In the genomic region with DNA sequence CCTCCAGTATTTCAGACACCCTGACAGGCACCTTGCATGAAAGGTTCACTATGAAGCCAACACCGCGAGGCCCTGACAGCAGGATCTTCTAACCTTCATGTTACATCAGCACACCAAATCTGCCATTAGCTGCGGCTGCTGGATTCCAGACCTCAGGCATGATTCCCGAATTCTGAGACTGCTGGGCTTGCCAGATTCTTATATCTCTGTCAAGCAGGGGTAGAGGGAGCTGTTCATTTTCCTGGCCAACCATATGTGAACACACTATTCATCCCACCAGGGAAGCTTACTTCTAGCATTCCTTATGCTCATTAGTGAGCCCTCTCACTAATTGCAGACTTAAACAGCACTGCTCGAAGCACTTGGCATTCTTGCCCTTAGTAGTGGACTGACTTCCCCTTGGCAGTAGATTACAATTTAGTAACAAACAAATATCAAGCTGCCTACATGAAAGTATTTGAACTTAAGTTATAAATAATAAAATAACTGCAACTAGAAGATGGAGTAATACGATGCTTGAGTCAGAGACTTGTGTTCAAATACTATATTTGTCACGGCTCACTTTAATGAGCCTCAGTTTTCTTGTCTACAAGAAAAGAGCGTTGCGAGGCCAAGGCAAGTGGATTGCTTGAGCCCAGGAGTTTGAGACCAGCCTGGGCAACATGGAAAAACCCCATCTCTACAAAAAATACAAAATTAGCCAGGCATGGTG, we compare ENCODE assay signal across 15 cellular contexts. TPM values are rescaled to one million over a fixed set of nuclear protein-coding genes. Genes with fewer than 3 reads are reported as not detected.
DNase-seq lines count a peak whose midpoint lies in the region; ATAC-seq and TF ChIP-seq lines count a peak whose summit lies in the region.
"Had no signal": no experiment of that assay in that cellular context is flagged by ENCODE, and none has a peak within 500 bp of the region (broad histone marks: within the 10 kb centered on the region; RNA-seq: fewer than 3 reads in every experiment).

No MANE protein-coding gene starts in this region.

- 57% methylated on average over 9 of the region's 9 CpGs for WGBS in suprapubic skin

- H3K36me3 ChIP-seq in GM23338 (ENCODE audit: insufficient read depth) = 0 out of 2 replicates have a peak, but pooled peaks cover 2% of the 10 kb centered on the region
- peaks cover 30% of the 10 kb centered on the region for H3K36me3 ChIP-seq in suprapubic skin
- H3K36me3 ChIP-seq: neutrophil had no signal

- H3K4me3 ChIP-seq in GM23338 (no peak overlapping the region), coronary artery (no peak overlapping the region), suprapubic skin (no peak overlapping the region)

- H3F3A ChIP-seq in GM23338 (replicated peaks; ENCODE audit: low read depth) = no peaks in the 10 kb centered on the region

- H3K9me3 ChIP-seq in suprapubic skin = no peaks in the 10 kb centered on the region
- H3K9me3 ChIP-seq: neutrophil had no signal

- H4K20me1 ChIP-seq in GM23338 (replicated peaks; ENCODE audit: insufficient read depth) = no peaks in the 10 kb centered on the region; the same call in 1 of the 2 replicates

- no peak for TF ChIP-seq EP300 in suprapubic skin (IDR thresholded peaks at IDR 0.05)

- no peaks in the 10 kb centered on the region for H3K4me1 Mint-ChIP-seq in GM23338
- H3K4me1 Mint-ChIP-seq in activated CD4-positive, alpha-beta memory T cell treated with anti-CD3 and anti-CD28 coated beads, Interleukin-2, amount 10 ng/mL, durations not matched to agents 7 days and 5 days = peaks cover 3% of the 10 kb centered on the region
- H3K4me1 Mint-ChIP-seq in immature natural killer cell = no peaks in the 10 kb centered on the region

- H3K4me2 ChIP-seq in GM23338 = no peak overlapping the region

- H3K4me3 Mint-ChIP-seq in GM23338 = no peak overlapping the region
- no peak overlapping the region for H3K4me3 Mint-ChIP-seq in activated CD4-positive, alpha-beta memory T cell treated with anti-CD3 and anti-CD28 coated beads, Interleukin-2, amount 10 ng/mL, durations not matched to agents 7 days and 5 days
- no peak overlapping the region for H3K4me3 Mint-ChIP-seq in immature natural killer cell
- H3K4me3 Mint-ChIP-seq: activated CD4-positive, alpha-beta T cell treated with anti-CD3 and anti-CD28 coated beads, Interleukin-2, amount 10 ng/mL, durations not matched to agents 24 days and 14 days; CD14-positive monocyte; T-helper 1 cell treated with Interleukin-12 subunit alpha and Interleukin-12 subunit beta and Interleukin-4 antibody, amounts not matched to agents 30 μg/mL and 1 μg/mL, for 36 hours had no signal

- H3K9me3 Mint-ChIP-seq in GM23338 (no peaks in the 10 kb centered on the region), immature natural killer cell (no peaks in the 10 kb centered on the region)
- no peaks in the 10 kb centered on the region for H3K9me3 Mint-ChIP-seq in activated CD4-positive, alpha-beta memory T cell treated with anti-CD3 and anti-CD28 coated beads, Interleukin-2, amount 10 ng/mL, durations not matched to agents 7 days and 5 days
- H3K9me3 Mint-ChIP-seq: activated CD4-positive, alpha-beta T cell treated with anti-CD3 and anti-CD28 coated beads, Interleukin-2, amount 10 ng/mL, durations not matched to agents 24 days and 14 days; CD14-positive monocyte; T-helper 1 cell treated with Interleukin-12 subunit alpha and Interleukin-12 subunit beta and Interleukin-4 antibody, amounts not matched to agents 30 μg/mL and 1 μg/mL, for 36 hours had no signal

- no peak for TF ChIP-seq POLR2A in suprapubic skin (IDR thresholded peaks at IDR 0.05)

- TF ChIP-seq CTCF in GM23338 (conservative IDR thresholded peaks at IDR 0.05; ENCODE audit: low read depth in 2 of 2) (no peak), coronary artery (IDR thresholded peaks at IDR 0.05) (no peak), suprapubic skin (IDR thresholded peaks at IDR 0.05) (no peak)

- H3K27ac Mint-ChIP-seq in GM23338 (peak overlapping the region; percentile 20; the same call in 1 of the 2 replicates), immature natural killer cell (no peak overlapping the region)
- H3K27ac Mint-ChIP-seq in activated CD4-positive, alpha-beta memory T cell treated with anti-CD3 and anti-CD28 coated beads, Interleukin-2, amount 10 ng/mL, durations not matched to agents 7 days and 5 days = no peak overlapping the region
- H3K27ac Mint-ChIP-seq: activated CD4-positive, alpha-beta T cell treated with anti-CD3 and anti-CD28 coated beads, Interleukin-2, amount 10 ng/mL, durations not matched to agents 24 days and 14 days; T-helper 1 cell treated with Interleukin-12 subunit alpha and Interleukin-12 subunit beta and Interleukin-4 antibody, amounts not matched to agents 30 μg/mL and 1 μg/mL, for 36 hours had no signal

- H2AFZ ChIP-seq in GM23338 = no peak overlapping the region

- H3K27ac ChIP-seq in GM23338 (ENCODE audit: low read depth) = no peak overlapping the region
- H3K27ac ChIP-seq in coronary artery = peak overlapping the region; percentile 1 to 89
- H3K27ac ChIP-seq in suprapubic skin = peak overlapping the region; percentile 85
- H3K27ac ChIP-seq: foreskin keratinocyte, neutrophil had no signal

- no peak for DNase-seq in GM23338 (ENCODE audit: low spot score)
- DNase-seq in coronary artery (ENCODE audit: low spot score) = no peak
- DNase-seq in left kidney (ENCODE audit: low read depth, low spot score) = peak; percentile 32
- DNase-seq in suprapubic skin (ENCODE audit: low spot score in 2 of 2) = no peak
- no peak for DNase-seq in activated CD4-positive, alpha-beta memory T cell treated with anti-CD3 and anti-CD28 coated beads, Interleukin-2, amount 10 ng/mL, durations not matched to agents 7 days and 5 days
- DNase-seq in stimulated activated naive CD4-positive, alpha-beta T cell (lab: John Stamatoyannopoulos, UW) = no peak
- no peak for DNase-seq in immature natural killer cell
- DNase-seq: activated CD4-positive, alpha-beta T cell treated with anti-CD3 and anti-CD28 coated beads, Interleukin-2, amount 10 ng/mL, durations not matched to agents 24 days and 14 days; activated effector memory CD4-positive, alpha-beta T cell treated with anti-CD3 and anti-CD28 coated beads, Interleukin-2, amount 50 U/mL, for 16 hours; foreskin keratinocyte had no signal

- H3K27me3 Mint-ChIP-seq in GM23338 (ENCODE audit: insufficient read depth, low read depth, poor library complexity) (no peaks in the 10 kb centered on the region), immature natural killer cell (ENCODE audit: low read depth in 3 of 3) (peaks cover 0 to 5% (median 5%) of the 10 kb centered on the region in 3 donors)
- peaks cover 10% of the 10 kb centered on the region for H3K27me3 Mint-ChIP-seq in activated CD4-positive, alpha-beta memory T cell treated with anti-CD3 and anti-CD28 coated beads, Interleukin-2, amount 10 ng/mL, durations not matched to agents 7 days and 5 days

- no peaks in the 10 kb centered on the region for H3K4me1 ChIP-seq in GM23338 (ENCODE audit: insufficient read depth)
- H3K4me1 ChIP-seq in suprapubic skin = peaks cover 23% of the 10 kb centered on the region

- H3K9me2 ChIP-seq in GM23338 (ENCODE audit: insufficient read depth) = no peaks in the 10 kb centered on the region

- CTCF ChIA-PET in activated CD4-positive, alpha-beta memory T cell treated with anti-CD3 and anti-CD28 coated beads, Interleukin-2, amount 10 ng/mL, durations not matched to agents 7 days and 5 days (lab: Charles Lee) = interaction anchor here (1.3 kb wide), 1 partner anchor 50 kb away, joined by 5 read pairs; no protein-coding TSS in a partner anchor

- H3K36me3 Mint-ChIP-seq in GM23338 (ENCODE audit: low read depth) = peaks cover 10% of the 10 kb centered on the region; the same call in 2 of the 3 replicates
- no peaks in the 10 kb centered on the region for H3K36me3 Mint-ChIP-seq in activated CD4-positive, alpha-beta memory T cell treated with anti-CD3 and anti-CD28 coated beads, Interleukin-2, amount 10 ng/mL, durations not matched to agents 7 days and 5 days (ENCODE audit: low read depth)
- H3K36me3 Mint-ChIP-seq in immature natural killer cell = no peaks in the 10 kb centered on the region

- H3K27me3 ChIP-seq in GM23338 (ENCODE audit: insufficient read depth) (no peaks in the 10 kb centered on the region), suprapubic skin (no peaks in the 10 kb centered on the region)
- H3K27me3 ChIP-seq: foreskin keratinocyte, neutrophil had no signal

- no peaks in the 10 kb centered on the region for H3K79me2 ChIP-seq in GM23338 (replicated peaks; ENCODE audit: insufficient read depth)

- POLR2A ChIA-PET in activated CD4-positive, alpha-beta memory T cell treated with anti-CD3 and anti-CD28 coated beads, Interleukin-2, amount 10 ng/mL, durations not matched to agents 7 days and 5 days (lab: Charles Lee) = no interaction called here

- ATAC-seq in GM23338 (no peak), GM18907 (IDR thresholded peaks at IDR 0.05; ENCODE audit: unreplicated experiment) (no peak)
- ATAC-seq: foreskin keratinocyte had no signal

TF ChIP-seq in GM23338, 12 proteins besides CTCF, POLR2A, EP300 and RAD21 (continues in another document):
- TF ChIP-seq JUNB (IDR thresholded peaks at IDR 0.05; ENCODE audit: unreplicated experiment) (no peak), EZH2phosphoT487 (IDR thresholded peaks at IDR 0.05; ENCODE audit: unreplicated experiment) (no peak), CREB1 (CRISPR knock-in tag; IDR thresholded peaks at IDR 0.05; ENCODE audit: low read depth) (no peak)

RNA-seq across cellular contexts. Expression of gene NID1, which starts 43.3 kb away (rescaled TPM):
- 29.2 and 32.5 TPM in 2 replicates for total RNA-seq in GM23338 (2014; rRNA removed; shearing (Covaris generic))
- polyA plus RNA-seq in GM23338 (2016; fragmentation: Nextera tagmentation; extraction: Ambion mirVana) (5.9 and 7.1 TPM in 2 replicates), immature natural killer cell (not detected)
- total RNA-seq in suprapubic skin = 10 to 100 TPM; 27.9 to 48.4 (median 32.3) TPM
- under 1 TPM; 0.45 TPM for total RNA-seq in activated CD4-positive, alpha-beta memory T cell treated with anti-CD3 and anti-CD28 coated beads, Interleukin-2, amount 10 ng/mL, durations not matched to agents 7 days and 5 days
- total RNA-seq: OCI-LY7 had no signal

Comparison
In these comparisons a context has a peak if more than half of its experiments do, and no peak if none do; other contexts are left out.
1. RNA of gene NID1, which starts 43.3 kb away (total RNA-seq): 29.2 to 32.5 TPM in GM23338 and 27.9 to 48.4 TPM in suprapubic skin; 0.45 TPM in activated CD4-positive, alpha-beta memory T cell treated with anti-CD3 and anti-CD28 coated beads, Interleukin-2, amount 10 ng/mL, durations not matched to agents 7 days and 5 days; every median in the first group is over 10 times any median in the second.